ENCODE assay signal across 7 cellular contexts in the genomic region with DNA sequence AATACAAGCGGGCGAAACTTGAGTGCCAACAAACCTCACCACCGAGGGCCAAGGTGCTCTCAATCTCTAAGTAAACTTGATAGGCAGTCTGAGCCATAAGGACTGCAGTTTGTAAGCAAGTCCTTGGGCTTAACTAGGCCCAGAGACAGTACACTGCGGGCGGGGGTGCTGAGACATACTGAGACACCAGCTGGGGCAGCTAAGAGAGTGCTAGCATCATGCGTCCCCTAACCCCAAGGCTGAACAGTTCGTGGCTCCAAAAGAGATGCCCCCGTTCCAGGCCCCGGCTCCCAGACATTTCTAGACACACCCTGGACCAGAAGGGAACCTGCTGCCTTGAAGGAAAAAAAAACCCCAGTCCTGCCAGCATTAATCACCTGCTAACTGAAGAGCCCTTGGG.
"Had no signal": no experiment of that assay in that cellular context is flagged by ENCODE, and none has a peak within 500 bp of the region (broad histone marks: within the 10 kb centered on the region; RNA-seq: fewer than 3 reads in every experiment).

No MANE protein-coding gene starts in this region.

- H3K4me3 ChIP-seq: GM23338 had no signal

- H3K27me3 Mint-ChIP-seq: IgD-negative memory B cell had no signal

- DNase-seq: H9, HCEC 1CT, KBM-7 had no signal

- H3K27ac Mint-ChIP-seq: GM23338, IgD-negative memory B cell had no signal

- H3K4me1 Mint-ChIP-seq: GM23338, IgD-negative memory B cell had no signal

- H3K27ac ChIP-seq: HL-60 had no signal

- H3K4me3 Mint-ChIP-seq: GM23338, H9, IgD-negative memory B cell had no signal

- ATAC-seq: GM23338, HepG2 had no signal

- H3K36me3 Mint-ChIP-seq: IgD-negative memory B cell had no signal
